ENCODE assay signal across 26 cellular contexts in the genomic region with DNA sequence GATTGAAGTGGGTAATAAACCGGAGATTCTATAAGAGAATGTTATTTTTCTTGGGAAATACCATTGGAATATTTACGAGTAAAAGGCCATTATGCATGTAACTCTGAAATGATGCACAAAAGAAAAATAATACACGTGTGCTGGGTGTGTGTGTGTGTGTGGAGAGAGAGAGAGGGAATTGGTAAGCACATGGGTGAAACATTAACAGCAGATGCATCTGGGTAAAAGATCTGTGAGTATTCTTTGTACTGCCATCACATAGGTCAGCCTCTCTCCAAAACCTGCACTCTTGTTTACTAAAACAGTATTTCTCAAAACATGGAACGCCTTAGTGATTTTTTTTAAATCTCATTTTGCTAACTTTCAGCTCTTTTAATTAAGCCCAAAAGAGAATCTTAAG. TPM values are rescaled to one million over a fixed set of nuclear protein-coding genes. Genes with fewer than 3 reads are reported as not detected.
"Had no signal": no experiment of that assay in that cellular context is flagged by ENCODE, and none has a peak within 500 bp of the region (broad histone marks: within the 10 kb centered on the region; RNA-seq: fewer than 3 reads in every experiment).

No MANE protein-coding gene starts in this region.

- H3K27me3 ChIP-seq: pancreas, right atrium auricular region, sigmoid colon, testis had no signal

- H3K36me3 ChIP-seq: neutrophil, pancreas, right atrium auricular region, sigmoid colon, tibial artery had no signal

- H3K27me3 Mint-ChIP-seq: progenitor cell of endocrine pancreas, type B pancreatic cell had no signal

- H3K27ac ChIP-seq: neutrophil, pancreas, right atrium auricular region, sigmoid colon, testis, tibial artery had no signal

- ATAC-seq: left cardiac atrium; left ventricle myocardium superior; natural killer cell treated with Interleukin-12 subunit alpha and Interleukin-12 subunit beta and Interleukin-15 and Interleukin-18, amount 100 ng/mL, for 72 hours; pancreas; stimulated activated memory B cell treated with anti-CD40 and anti-IgM and Interleukin-4, amounts not matched to agents 10 μg/mL and 1 μg/mL and 100 μg/mL, for 72 hours; stimulated activated naive CD8-positive, alpha-beta T cell treated with anti-CD3 and anti-CD28 coated beads, Interleukin-15, Interleukin-2, amounts not matched to agents 100 U/mL and 50 U/mL, for 24 hours had no signal

- FAIRE-seq: colon, frontal cortex, keratinocyte, pancreas had no signal

- H3K4me3 ChIP-seq: dorsolateral prefrontal cortex, lung, pancreas, right atrium auricular region, sigmoid colon, testis, tibial artery had no signal

- H3K9me3 Mint-ChIP-seq: natural killer cell treated with Interleukin-12 subunit alpha and Interleukin-12 subunit beta and Interleukin-15 and Interleukin-18, amount 100 ng/mL, for 72 hours; neural crest cell had no signal

- H3K27ac Mint-ChIP-seq: memory B cell; naive B cell; natural killer cell treated with Interleukin-12 subunit alpha and Interleukin-12 subunit beta and Interleukin-15 and Interleukin-18, amount 100 ng/mL, for 72 hours; progenitor cell of endocrine pancreas; stimulated activated memory B cell treated with anti-CD40 and anti-IgM and Interleukin-4, amounts not matched to agents 10 μg/mL and 1 μg/mL and 100 μg/mL, for 72 hours; type B pancreatic cell had no signal

- H3K4me1 ChIP-seq: pancreas, sigmoid colon, testis, tibial artery had no signal

- H3K4me3 Mint-ChIP-seq: memory B cell; naive B cell; natural killer cell treated with Interleukin-12 subunit alpha and Interleukin-12 subunit beta and Interleukin-15 and Interleukin-18, amount 100 ng/mL, for 72 hours; neural crest cell; stimulated activated memory B cell treated with anti-CD40 and anti-IgM and Interleukin-4, amounts not matched to agents 10 μg/mL and 1 μg/mL and 100 μg/mL, for 72 hours; type B pancreatic cell had no signal

- DNase-seq: dorsolateral prefrontal cortex; effector CD4-positive, alpha-beta T cell; head of caudate nucleus; left cardiac atrium; left ventricle myocardium superior; naive B cell; pancreas; sigmoid colon; stimulated activated CD4-positive, alpha-beta T cell treated with anti-CD3 and anti-CD28 coated beads, Interleukin-4, amount 100 ng/mL, for 4 hours; stimulated activated naive CD8-positive, alpha-beta T cell treated with anti-CD3 and anti-CD28 coated beads, Interleukin-15, Interleukin-2, amounts not matched to agents 100 U/mL and 50 U/mL, for 24 hours; substantia nigra; testis; tibial artery had no signal

- H3K4me1 Mint-ChIP-seq: memory B cell; naive B cell; stimulated activated memory B cell treated with anti-CD40 and anti-IgM and Interleukin-4, amounts not matched to agents 10 μg/mL and 1 μg/mL and 100 μg/mL, for 72 hours had no signal

- H3K36me3 Mint-ChIP-seq: memory B cell; naive B cell; natural killer cell treated with Interleukin-12 subunit alpha and Interleukin-12 subunit beta and Interleukin-15 and Interleukin-18, amount 100 ng/mL, for 72 hours; stimulated activated memory B cell treated with anti-CD40 and anti-IgM and Interleukin-4, amounts not matched to agents 10 μg/mL and 1 μg/mL and 100 μg/mL, for 72 hours; type B pancreatic cell had no signal

- H3K9me3 ChIP-seq: neutrophil, pancreas, testis, tibial artery had no signal

RNA-seq across cellular contexts. Expression of gene EYA2, which starts 28.9 kb away (rescaled TPM):
- total RNA-seq: fibroblast of villous mesenchyme had no signal
- polyA plus RNA-seq: keratinocyte had no signal
